In the genomic region with DNA sequence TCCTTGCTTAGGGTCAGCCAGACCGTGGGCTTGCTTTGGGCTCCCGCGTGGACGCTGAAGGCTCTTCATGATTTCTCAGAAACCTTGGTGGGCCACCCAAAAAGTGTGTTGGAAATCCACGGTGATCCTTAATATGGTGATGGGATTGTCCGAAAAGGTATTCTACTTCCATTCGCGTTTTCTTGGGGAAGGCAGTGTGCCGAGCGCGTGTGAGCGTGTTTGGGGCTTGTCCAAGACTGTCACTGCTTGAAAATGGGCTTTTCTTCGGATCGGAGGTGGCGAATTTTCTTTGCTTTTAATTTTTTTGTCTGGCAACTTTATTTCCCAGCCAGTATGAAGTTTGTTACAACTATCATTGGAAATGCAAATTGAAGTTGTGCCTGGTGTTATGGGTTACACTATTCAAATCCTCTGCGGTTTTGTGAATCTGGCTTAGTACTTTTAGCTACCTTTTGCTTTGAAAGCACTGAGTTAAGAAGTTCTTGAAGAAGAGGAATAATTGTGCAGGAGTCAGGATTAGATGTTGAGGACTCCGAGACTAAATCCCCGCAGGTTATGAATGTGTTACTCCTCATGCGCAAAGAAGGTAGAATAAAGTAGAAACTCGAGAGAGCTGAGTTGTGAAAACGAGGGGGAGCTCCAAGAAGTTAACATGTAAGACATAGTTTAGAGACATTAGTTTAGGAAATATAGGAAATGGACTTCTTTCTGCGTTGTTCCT, we compare ENCODE assay signal across 9 cellular contexts. TPM values are rescaled to one million over a fixed set of nuclear protein-coding genes. Genes with fewer than 3 reads are reported as not detected.
DNase-seq lines count a peak whose midpoint lies in the region; ATAC-seq and FAIRE-seq lines count a peak whose summit lies in the region.
"Had no signal": no experiment of that assay in that cellular context is flagged by ENCODE, and none has a peak within 500 bp of the region (broad histone marks: within the 10 kb centered on the region; RNA-seq: fewer than 3 reads in every experiment).

No MANE protein-coding gene starts in this region.

- peak overlapping the region; percentile 78 for H3K27ac Mint-ChIP-seq in activated CD4-positive, alpha-beta memory T cell treated with anti-CD3 and anti-CD28 coated beads, Interleukin-2, amount 10 ng/mL, durations not matched to agents 7 days and 5 days

- H3K27me3 ChIP-seq in iPS-18a (ENCODE audit: control insufficient read depth, insufficient read depth, low read length) = no peaks in the 10 kb centered on the region
- no peaks in the 10 kb centered on the region for H3K27me3 ChIP-seq in small intestine (ENCODE audit: control insufficient read depth in 2 of 2, insufficient read depth in 2 of 2, low read length in 2 of 2)

- H3K4me1 Mint-ChIP-seq in activated CD4-positive, alpha-beta memory T cell treated with anti-CD3 and anti-CD28 coated beads, Interleukin-2, amount 10 ng/mL, durations not matched to agents 7 days and 5 days = peaks cover 33% of the 10 kb centered on the region

- FAIRE-seq in small intestine (lab: Jason Lieb, UNC) = no peak

- peaks cover 39% of the 10 kb centered on the region for H3K36me3 ChIP-seq in iPS-18a (ENCODE audit: control insufficient read depth, low read depth, low read length)
- peaks cover 0 to 8% of the 10 kb centered on the region in 2 donors for H3K36me3 ChIP-seq in small intestine (ENCODE audit: control insufficient read depth in 2 of 2, insufficient read depth in 2 of 2, low read length in 2 of 2)

- H3K27me3 Mint-ChIP-seq in activated CD4-positive, alpha-beta memory T cell treated with anti-CD3 and anti-CD28 coated beads, Interleukin-2, amount 10 ng/mL, durations not matched to agents 7 days and 5 days = peaks cover 39% of the 10 kb centered on the region

- peak overlapping the region; percentile 86 for H3K4me3 ChIP-seq in iPS-18a (ENCODE audit: low read length)
- peak overlapping the region; percentile 75 for H3K4me3 ChIP-seq in small intestine (ENCODE audit: low read depth in 1 of 2, low read length in 2 of 2)

- CTCF ChIA-PET in activated CD4-positive, alpha-beta memory T cell treated with anti-CD3 and anti-CD28 coated beads, Interleukin-2, amount 10 ng/mL, durations not matched to agents 7 days and 5 days (lab: Charles Lee) = interaction anchor here (0.8 to 1.8 kb wide), 6 partner anchors 12 to 271 kb away, joined by 3 to 5 read pairs (median 4); no protein-coding TSS in a partner anchor

- no peak for ATAC-seq in HG02588 (IDR thresholded peaks at IDR 0.05; ENCODE audit: unreplicated experiment)

- H3K27ac ChIP-seq in iPS-18a (ENCODE audit: low read length) = peak overlapping the region; percentile 73
- H3K27ac ChIP-seq in small intestine (ENCODE audit: low read depth in 1 of 2, low read length in 1 of 2) = peak overlapping the region; percentile 86 to 96
- H3K27ac ChIP-seq: 22Rv1 had no signal

- 3 to 6% (median 5%) methylated on average over 22 of the region's 22 CpGs for WGBS in small intestine, 3 donors

- no peaks in the 10 kb centered on the region for H3K9me3 ChIP-seq in iPS-18a (ENCODE audit: control insufficient read depth, low read depth, low read length)
- H3K9me3 ChIP-seq in small intestine (ENCODE audit: control insufficient read depth, low read depth) = no peaks in the 10 kb centered on the region

- POLR2A ChIA-PET in activated CD4-positive, alpha-beta memory T cell treated with anti-CD3 and anti-CD28 coated beads, Interleukin-2, amount 10 ng/mL, durations not matched to agents 7 days and 5 days (lab: Charles Lee) = interaction anchor here (0.7 to 1.7 kb wide), 5 partner anchors 9 to 272 kb away, joined by 3 to 10 read pairs (median 5); no protein-coding TSS in a partner anchor

- H3K36me3 Mint-ChIP-seq in activated CD4-positive, alpha-beta memory T cell treated with anti-CD3 and anti-CD28 coated beads, Interleukin-2, amount 10 ng/mL, durations not matched to agents 7 days and 5 days (ENCODE audit: low read depth) = peaks cover 29% of the 10 kb centered on the region

- no peaks in the 10 kb centered on the region for H3K9me3 Mint-ChIP-seq in activated CD4-positive, alpha-beta memory T cell treated with anti-CD3 and anti-CD28 coated beads, Interleukin-2, amount 10 ng/mL, durations not matched to agents 7 days and 5 days

- H3K9ac ChIP-seq in iPS-18a (ENCODE audit: low read length) = peak overlapping the region; percentile 80

- H3K4me3 Mint-ChIP-seq in activated CD4-positive, alpha-beta memory T cell treated with anti-CD3 and anti-CD28 coated beads, Interleukin-2, amount 10 ng/mL, durations not matched to agents 7 days and 5 days = peak overlapping the region; percentile 80

- DNase-seq in DMS 273 (lab: John Stamatoyannopoulos, UW; ENCODE audit: unreplicated experiment) (peak; percentile 60), DMS 273 treated with DMSO at 0.1 percent for 48 hours (lab: John Stamatoyannopoulos, UW) (no peak), small intestine (peak; percentile 46), T-helper 9 cell (no peak), cerebellar cortex (ENCODE audit: low spot score) (no peak)
- DNase-seq in activated CD4-positive, alpha-beta memory T cell treated with anti-CD3 and anti-CD28 coated beads, Interleukin-2, amount 10 ng/mL, durations not matched to agents 7 days and 5 days = no peak

- H3K4me1 ChIP-seq in iPS-18a (ENCODE audit: control insufficient read depth, low read depth, low read length) = peaks cover 15% of the 10 kb centered on the region
- peaks cover 3 to 6% of the 10 kb centered on the region in 2 donors for H3K4me1 ChIP-seq in small intestine (ENCODE audit: control insufficient read depth in 2 of 2, insufficient read depth in 1 of 2, low read depth in 1 of 2, low read length in 1 of 2)

RNA-seq across cellular contexts. Expression of a gene that starts 3.2 kb away (rescaled TPM):
- total RNA-seq in activated CD4-positive, alpha-beta memory T cell treated with anti-CD3 and anti-CD28 coated beads, Interleukin-2, amount 10 ng/mL, durations not matched to agents 7 days and 5 days = 10 to 100 TPM; 16.5 to 18.5 TPM
- 10 to 100 TPM in 2 of 3 donors, 1 to 10 TPM in 1; 6.5 to 28.6 (median 11.9) TPM for polyA plus RNA-seq in small intestine

Comparison
In these comparisons a context has a peak if more than half of its experiments do, and no peak if none do; other contexts are left out.
1. DNase-seq: peak in DMS 273 (single experiment) and small intestine (single experiment); none in DMS 273 treated with DMSO at 0.1 percent for 48 hours (single experiment), activated CD4-positive, alpha-beta memory T cell treated with anti-CD3 and anti-CD28 coated beads, Interleukin-2, amount 10 ng/mL, durations not matched to agents 7 days and 5 days (single experiment), T-helper 9 cell (single experiment) and cerebellar cortex (single experiment).